In the genomic region with DNA sequence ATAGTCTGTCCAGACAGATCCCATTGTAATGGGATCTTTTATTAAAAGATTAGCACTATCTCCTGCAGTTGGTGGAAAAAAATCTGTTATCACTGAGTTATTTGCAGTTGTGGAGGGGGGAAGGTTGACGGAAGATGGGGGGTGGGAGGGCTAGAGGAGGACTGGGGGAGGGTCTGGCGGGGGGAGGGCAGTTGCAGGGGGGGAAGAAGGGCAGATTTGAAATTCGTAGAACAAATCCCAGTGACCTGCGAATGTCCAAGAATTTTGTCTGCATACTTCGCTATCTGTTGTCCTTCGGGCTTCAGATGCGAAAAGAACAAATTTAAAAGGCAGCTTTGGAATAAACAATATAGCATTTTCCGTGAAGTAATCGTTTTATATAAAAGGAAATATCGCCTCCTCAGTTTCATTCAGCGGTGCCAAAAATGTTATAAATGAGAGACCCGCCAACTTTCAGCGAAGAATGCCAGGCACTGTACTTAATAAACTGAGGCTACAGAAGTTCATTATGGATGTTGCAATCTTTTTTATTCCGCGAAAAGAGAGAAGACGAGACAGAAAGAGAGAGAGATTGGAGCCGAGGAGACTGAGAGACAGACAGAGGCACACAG, we compare ENCODE assay signal across 8 cellular contexts. TPM values are rescaled to one million over a fixed set of nuclear protein-coding genes. Genes with fewer than 3 reads are reported as not detected.
DNase-seq lines count a peak whose midpoint lies in the region; ATAC-seq, FAIRE-seq and TF ChIP-seq lines count a peak whose summit lies in the region.

No MANE protein-coding gene starts in this region.

- H3K27me3 ChIP-seq in HepG2 (ENCODE audit: control insufficient read depth in 1 of 2, insufficient read depth in 2 of 2, low read length in 2 of 2) = peaks cover 0 to 5% of the 10 kb centered on the region in 2 experiments; a peak in 1 of 5 replicates

- no peaks in the 10 kb centered on the region for H3K9me3 ChIP-seq in HepG2 (ENCODE audit: low read length)

- FAIRE-seq in HepG2 (lab: Jason Lieb, UNC) = no peak

- H3K36me3 ChIP-seq in HepG2 (replicated peaks in 1 of 2; ENCODE audit: control insufficient read depth in 1 of 2, insufficient read depth in 2 of 2, low read length in 2 of 2) (peaks cover 8 to 9% of the 10 kb centered on the region in 2 experiments), urinary bladder (ENCODE audit: insufficient read depth) (no peaks in the 10 kb centered on the region)

- no peak for TF ChIP-seq CTCF in HepG2 (CRISPR knock-in tag; IDR thresholded peaks at IDR 0.05)

- H3K36me3 Mint-ChIP-seq in activated naive CD4-positive, alpha-beta T cell treated with anti-CD3 and anti-CD28 coated beads, Interleukin-2, amount 50 U/mL, for 24 hours = peaks cover 3% of the 10 kb centered on the region
- H3K36me3 Mint-ChIP-seq in activated naive CD8-positive, alpha-beta T cell treated with anti-CD3 and anti-CD28 coated beads, Interleukin-2, amount 10 ng/mL, durations not matched to agents 7 days and 5 days = no peaks in the 10 kb centered on the region

- peaks cover 14% of the 10 kb centered on the region for H4K20me1 ChIP-seq in HepG2 (ENCODE audit: insufficient read depth, low read length)

- peaks cover 44% of the 10 kb centered on the region for H3K27me3 Mint-ChIP-seq in activated naive CD4-positive, alpha-beta T cell treated with anti-CD3 and anti-CD28 coated beads, Interleukin-2, amount 50 U/mL, for 24 hours
- peaks cover 66% of the 10 kb centered on the region for H3K27me3 Mint-ChIP-seq in activated naive CD8-positive, alpha-beta T cell treated with anti-CD3 and anti-CD28 coated beads, Interleukin-2, amount 10 ng/mL, durations not matched to agents 7 days and 5 days

- H3K4me1 ChIP-seq in HepG2 (ENCODE audit: insufficient read depth, low read length) (peaks cover 55% of the 10 kb centered on the region), urinary bladder (ENCODE audit: insufficient read depth) (no peaks in the 10 kb centered on the region)

- no peak for TF ChIP-seq RAD21 in HepG2 (CRISPR knock-in tag; IDR thresholded peaks at IDR 0.05)

- POLR2A ChIA-PET in activated naive CD8-positive, alpha-beta T cell treated with anti-CD3 and anti-CD28 coated beads, Interleukin-2, amount 10 ng/mL, durations not matched to agents 7 days and 5 days (lab: Charles Lee) = no interaction called here
- POLR2A ChIA-PET in HepG2 (lab: Yijun Ruan, JAX) = no interaction called here

- H3K27ac ChIP-seq in HepG2 (ENCODE audit: extremely low read length, insufficient read depth, low read length) (peak overlapping the region; percentile 98), urinary bladder (ENCODE audit: low read depth) (no peak overlapping the region)

- intact Hi-C loops in HepG2 (cut with micrococcal nuclease; ENCODE audit: unreplicated experiment) = loop anchor here (2.0 to 5.0 kb wide), 5 partner anchors 14 to 583 kb away; partner anchors contain the start of gene NDUFS4

- DNase-seq in activated naive CD4-positive, alpha-beta T cell treated with Interleukin-2 at 50 U/mL for 16 hours = no peak
- no peak for DNase-seq in activated naive CD8-positive, alpha-beta T cell treated with anti-CD3 and anti-CD28 coated beads, Interleukin-2, amount 10 ng/mL, durations not matched to agents 7 days and 5 days
- peak; percentile 37 for DNase-seq in HepG2 (ENCODE audit: low spot score)
- no peak for DNase-seq in NCI-H82 (lab: John Stamatoyannopoulos, UW)
- no peak for DNase-seq in DMS153 treated with DMSO at 0.1 percent for 48 hours (lab: John Stamatoyannopoulos, UW; ENCODE audit: unreplicated experiment)
- DNase-seq in effector CD8-positive, alpha-beta T cell (lab: John Stamatoyannopoulos, UW) = no peak

- WGBS in HepG2 (ENCODE audit: low lambda C conversion rate) = under 1% methylated on average over 17 of the region's 17 CpGs
- WGBS in urinary bladder = under 1% methylated on average over 17 of the region's 17 CpGs

- in situ Hi-C loops in HepG2 (cut with HindIII; ENCODE audit: extremely low pct_ligation_motif_present, low pct_unique_long_range_greater_than_20kb) = no loop called here

- H3K9me3 Mint-ChIP-seq in activated naive CD4-positive, alpha-beta T cell treated with anti-CD3 and anti-CD28 coated beads, Interleukin-2, amount 50 U/mL, for 24 hours = no peaks in the 10 kb centered on the region
- H3K9me3 Mint-ChIP-seq in activated naive CD8-positive, alpha-beta T cell treated with anti-CD3 and anti-CD28 coated beads, Interleukin-2, amount 10 ng/mL, durations not matched to agents 7 days and 5 days = no peaks in the 10 kb centered on the region

- H3K27ac Mint-ChIP-seq in activated naive CD4-positive, alpha-beta T cell treated with anti-CD3 and anti-CD28 coated beads, Interleukin-2, amount 50 U/mL, for 24 hours = peak overlapping the region; percentile 9
- H3K27ac Mint-ChIP-seq in activated naive CD8-positive, alpha-beta T cell treated with anti-CD3 and anti-CD28 coated beads, Interleukin-2, amount 10 ng/mL, durations not matched to agents 7 days and 5 days = no peak overlapping the region

- CTCF ChIA-PET in HepG2 (lab: Yijun Ruan, JAX; ENCODE audit: low intra/inter-chr PET ratio, low total read pairs) = no interaction called here

- ATAC-seq in activated naive CD8-positive, alpha-beta T cell treated with anti-CD3 and anti-CD28 coated beads, Interleukin-2, amount 10 ng/mL, durations not matched to agents 7 days and 5 days (ENCODE audit: low read depth) = no peak
- no peak for ATAC-seq in HepG2

- H3K9ac ChIP-seq in HepG2 (ENCODE audit: insufficient read depth, low read depth, low read length) = peak overlapping the region; percentile 99

- peak overlapping the region; percentile 83 for H3K4me2 ChIP-seq in HepG2 (ENCODE audit: low read depth, low read length)

- H3K4me3 Mint-ChIP-seq in activated naive CD4-positive, alpha-beta T cell treated with anti-CD3 and anti-CD28 coated beads, Interleukin-2, amount 50 U/mL, for 24 hours = peak overlapping the region; percentile 91
- peak overlapping the region; percentile 77 for H3K4me3 Mint-ChIP-seq in activated naive CD8-positive, alpha-beta T cell treated with anti-CD3 and anti-CD28 coated beads, Interleukin-2, amount 10 ng/mL, durations not matched to agents 7 days and 5 days

- H2AFZ ChIP-seq in HepG2 (ENCODE audit: low read length) = no peak overlapping the region

- no peak for TF ChIP-seq POLR2A in HepG2 (IDR thresholded peaks at IDR 0.05; ENCODE audit: insufficient read depth in 1 of 2, low read depth in 2 of 2, low read length in 2 of 2)

- H3K4me1 Mint-ChIP-seq in activated naive CD4-positive, alpha-beta T cell treated with anti-CD3 and anti-CD28 coated beads, Interleukin-2, amount 50 U/mL, for 24 hours = peaks cover 40% of the 10 kb centered on the region
- H3K4me1 Mint-ChIP-seq in activated naive CD8-positive, alpha-beta T cell treated with anti-CD3 and anti-CD28 coated beads, Interleukin-2, amount 10 ng/mL, durations not matched to agents 7 days and 5 days = peaks cover 21% of the 10 kb centered on the region

- H3K4me3 ChIP-seq in HepG2 (replicated peaks in 1 of 3; ENCODE audit: insufficient read depth in 1 of 3, low read depth in 2 of 3, low read length in 3 of 3) (peak overlapping the region; percentile 84 to 96 (median 95)), urinary bladder (ENCODE audit: low read depth, low read length) (peak overlapping the region; percentile 65)

- BruUV-seq in HepG2 (replicated peaks; lab: Mats Ljungman, UMichigan) = no TSS peak

- TF ChIP-seq EP300 in HepG2 (IDR thresholded peaks at IDR 0.05; ENCODE audit: low read depth in 2 of 2, low read length in 2 of 2) (0 out of 4 replicates have a peak, but pooled peaks of 1 of the 2 experiments have one; percentile 4), HepG2 (CRISPR knock-in tag; IDR thresholded peaks at IDR 0.05; ENCODE audit: borderline replicate concordance) (no peak)

- peaks cover 36% of the 10 kb centered on the region for H3K79me2 ChIP-seq in HepG2 (ENCODE audit: insufficient read depth, low read length)

TF ChIP-seq in HepG2, 621 proteins besides CTCF, POLR2A, EP300 and RAD21 (continues in another document):
- TF ChIP-seq, protein P1, sequence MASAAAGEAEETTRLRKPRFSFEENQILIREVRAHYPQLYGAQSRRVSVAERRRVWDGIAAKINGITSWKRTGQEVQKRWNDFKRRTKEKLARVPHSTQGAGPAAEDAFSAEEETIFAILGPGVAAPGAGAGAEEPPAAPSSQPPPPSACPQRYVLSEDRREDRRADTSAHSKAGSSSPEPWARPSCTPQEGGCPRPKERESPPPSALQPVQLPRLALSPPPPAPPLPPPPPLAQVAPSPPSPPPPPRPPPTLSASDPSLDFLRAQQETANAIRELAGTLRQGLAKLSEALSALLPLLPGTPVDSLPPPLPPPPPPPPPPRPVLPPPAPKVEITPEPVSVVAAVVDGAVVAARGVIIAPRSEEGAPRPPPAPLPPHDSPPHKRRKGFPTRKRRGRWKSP (CRISPR knock-in tag; IDR thresholded peaks at IDR 0.05) = 0 out of 2 replicates have a peak, but pooled peaks have one; percentile 10
- TF ChIP-seq SAP130 (CRISPR knock-in tag; IDR thresholded peaks at IDR 0.05; ENCODE audit: low read depth) = peak; percentile 49; the same call in 1 of the 2 replicates

RNA-seq across cellular contexts. Expression of gene FST, which starts 1.3 kb away (rescaled TPM):
- under 1 TPM in 1 of 2 experiments, not detected in 1; 0.28 TPM for total RNA-seq in activated naive CD8-positive, alpha-beta T cell treated with anti-CD3 and anti-CD28 coated beads, Interleukin-2, amount 10 ng/mL, durations not matched to agents 7 days and 5 days
- total RNA-seq in HepG2 (2016; rRNA removed; fragmentation: Illumina TruSeq; extraction: Trizol) (21.2 and 38.6 TPM in 2 replicates), urinary bladder (19.7 TPM)
- total RNA-seq in HepG2 (2016; cell fraction: cytosol; rRNA removed; fragmentation: Illumina TruSeq; extraction: Trizol; ENCODE audit: low read depth) = 18.7 and 19.2 TPM in 2 replicates
- total RNA-seq in HepG2 (2016; cell fraction: insoluble cytoplasmic fraction; rRNA removed; fragmentation: Illumina TruSeq; extraction: Trizol) = 18.4 and 42.7 TPM in 2 replicates
- total RNA-seq in HepG2 (2016; cell fraction: membrane; rRNA removed; fragmentation: Illumina TruSeq; extraction: Trizol) = 25.9 and 27.5 TPM in 2 replicates
- 50.2 and 51.1 TPM in 2 replicates for total RNA-seq in HepG2 (2016; cell fraction: nucleus; rRNA removed; fragmentation: Illumina TruSeq; extraction: Trizol)
- polyA plus RNA-seq in HepG2 (2011; rRNA removed) (136 and 141 TPM in 2 replicates), urinary bladder (8.2 TPM)
- 76.2 and 118 TPM in 2 replicates for polyA plus RNA-seq in HepG2 (2011; cell fraction: cytosol; rRNA removed)
- 165 and 188 TPM in 2 replicates for polyA plus RNA-seq in HepG2 (2011; cell fraction: nucleus; rRNA removed)
- polyA plus RNA-seq in HepG2 (2012) = 255 and 298 TPM in 2 replicates
- polyA plus RNA-seq in HepG2 (2016; cell fraction: cytosol; fragmentation: Illumina TruSeq; extraction: Trizol; ENCODE audit: low read depth) = 25.3 and 25.6 TPM in 2 replicates
- 21.2 and 23.0 TPM in 2 replicates for polyA plus RNA-seq in HepG2 (2016; cell fraction: insoluble cytoplasmic fraction; fragmentation: Illumina TruSeq; extraction: Trizol; ENCODE audit: low read depth)
- 20.2 and 27.0 TPM in 2 replicates for polyA plus RNA-seq in HepG2 (2016; cell fraction: membrane; fragmentation: Illumina TruSeq; extraction: Trizol; ENCODE audit: low read depth)
- 94.2 and 108 TPM in 2 replicates for polyA plus RNA-seq in HepG2 (2016; cell fraction: nucleus; fragmentation: Illumina TruSeq; extraction: Trizol; ENCODE audit: insufficient read depth, low read depth)
- polyA minus RNA-seq in HepG2 (2011; rRNA and poly(A)+ RNA removed; ENCODE audit: low replicate concordance) = 0.61 and 57.6 TPM in 2 replicates
- 48.9 and 60.8 TPM in 2 replicates for polyA minus RNA-seq in HepG2 (2011; cell fraction: cytosol; rRNA and poly(A)+ RNA removed)
- 70.6 and 93.7 TPM in 2 replicates for polyA minus RNA-seq in HepG2 (2011; cell fraction: nucleus; rRNA and poly(A)+ RNA removed)

Comparison
In these comparisons a context has a peak if more than half of its experiments do, and no peak if none do; other contexts are left out.
1. RNA of gene FST, which starts 1.3 kb away (total RNA-seq): 18.4 to 51.1 TPM in HepG2 and 19.7 TPM in urinary bladder (single experiment); 0.28 TPM in activated naive CD8-positive, alpha-beta T cell treated with anti-CD3 and anti-CD28 coated beads, Interleukin-2, amount 10 ng/mL, durations not matched to agents 7 days and 5 days; every median in the first group is over 10 times any median in the second.